23 cellular contexts compared by ENCODE assay signal in genomic region chr3:3097958-3098357, GRCh38. TPM values are rescaled to one million over a fixed set of nuclear protein-coding genes. Genes with fewer than 3 reads are reported as not detected.
DNase-seq lines count a peak whose midpoint lies in the region; ATAC-seq and TF ChIP-seq lines count a peak whose summit lies in the region.
"Had no signal": no experiment of that assay in that cellular context is flagged by ENCODE, and none has a peak within 500 bp of the region (broad histone marks: within the 10 kb centered on the region; RNA-seq: fewer than 3 reads in every experiment).

No MANE protein-coding gene starts in this region.

- H3K27me3 ChIP-seq in lower lobe of right lung (ENCODE audit: low read depth), result no peaks in the 10 kb centered on the region
- H3K27me3 ChIP-seq in stomach, result no peaks in the 10 kb centered on the region
- H3K27me3 ChIP-seq: BLaER1 treated with 17β-estradiol and CSF1 and Interleukin-3, amounts not matched to agents 10 nM and 100 nM had no signal

- no peaks in the 10 kb centered on the region for H3K27me3 Mint-ChIP-seq in stimulated activated memory B cell treated with anti-CD40 and anti-IgM and Interleukin-4, amounts not matched to agents 10 μg/mL and 1 μg/mL and 100 μg/mL, for 72 hours

- H3K27ac ChIP-seq in lower lobe of right lung (no peak overlapping the region), stomach (no peak overlapping the region)
- H3K27ac ChIP-seq: BLaER1 treated with 17β-estradiol and CSF1 and Interleukin-3, amounts not matched to agents 10 nM and 100 nM had no signal

- no peak overlapping the region for H3K4me3 Mint-ChIP-seq in stimulated activated memory B cell treated with anti-CD40 and anti-IgM and Interleukin-4, amounts not matched to agents 10 μg/mL and 1 μg/mL and 100 μg/mL, for 72 hours
- H3K4me3 Mint-ChIP-seq: CD4-positive, alpha-beta T cell had no signal

- peak; percentile 33 for DNase-seq in RPMI8226
- no peak for DNase-seq in AML-193 (lab: John Stamatoyannopoulos, UW)
- DNase-seq in lower lobe of right lung, result no peak
- DNase-seq in stomach, result no peak
- DNase-seq: CD4-positive, alpha-beta T cell; NCI-H1105 treated with DMSO at 0.1 percent for 48 hours; NCI-H2029; NCI-H446 treated with DMSO at 0.1 percent for 48 hours; NCI-H526; NCI-H82; SHP77 treated with DMSO at 0.1 percent for 48 hours had no signal

- H3K4me3 ChIP-seq in lower lobe of right lung (no peak overlapping the region), stomach (no peak overlapping the region)
- H3K4me3 ChIP-seq: BLaER1 treated with 17β-estradiol and CSF1 and Interleukin-3, amounts not matched to agents 10 nM and 100 nM had no signal

- TF ChIP-seq EP300 in stomach (IDR thresholded peaks at IDR 0.05), result no peak

- 42 to 69% (median 57%) methylated on average over 4 of the region's 4 CpGs for WGBS in stomach, 5 donors

- H3K9me3 ChIP-seq in lower lobe of right lung (no peaks in the 10 kb centered on the region), stomach (no peaks in the 10 kb centered on the region)
- H3K9me3 ChIP-seq: BLaER1 treated with 17β-estradiol and CSF1 and Interleukin-3, amounts not matched to agents 10 nM and 100 nM had no signal

- no peaks in the 10 kb centered on the region for H3K9me3 Mint-ChIP-seq in stimulated activated memory B cell treated with anti-CD40 and anti-IgM and Interleukin-4, amounts not matched to agents 10 μg/mL and 1 μg/mL and 100 μg/mL, for 72 hours
- H3K9me3 Mint-ChIP-seq: CD4-positive, alpha-beta T cell had no signal

- H3K36me3 ChIP-seq in lower lobe of right lung (no peaks in the 10 kb centered on the region), stomach (no peaks in the 10 kb centered on the region)
- H3K36me3 ChIP-seq: BLaER1 treated with 17β-estradiol and CSF1 and Interleukin-3, amounts not matched to agents 10 nM and 100 nM had no signal

- H3K36me3 Mint-ChIP-seq in stimulated activated memory B cell treated with anti-CD40 and anti-IgM and Interleukin-4, amounts not matched to agents 10 μg/mL and 1 μg/mL and 100 μg/mL, for 72 hours, result no peaks in the 10 kb centered on the region

- TF ChIP-seq POLR2A in stomach (IDR thresholded peaks at IDR 0.05), result no peak

- peaks cover 37% of the 10 kb centered on the region for H3K4me1 Mint-ChIP-seq in stimulated activated memory B cell treated with anti-CD40 and anti-IgM and Interleukin-4, amounts not matched to agents 10 μg/mL and 1 μg/mL and 100 μg/mL, for 72 hours

- ATAC-seq in GM19324 (IDR thresholded peaks at IDR 0.05; ENCODE audit: low FRiP score, unreplicated experiment) (peak; percentile 60), HG02798 (IDR thresholded peaks at IDR 0.05; ENCODE audit: poor library complexity, unreplicated experiment) (peak; percentile 46), HG03108 (IDR thresholded peaks at IDR 0.05; ENCODE audit: unreplicated experiment) (no peak), lower lobe of right lung (no peak)
- peak; percentile 69 for ATAC-seq in stimulated activated memory B cell treated with anti-CD40 and anti-IgM and Interleukin-4, amounts not matched to agents 10 μg/mL and 1 μg/mL and 100 μg/mL, for 72 hours
- ATAC-seq: HepG2, Panc1 had no signal

- peak overlapping the region; percentile 22 for H3K27ac Mint-ChIP-seq in stimulated activated memory B cell treated with anti-CD40 and anti-IgM and Interleukin-4, amounts not matched to agents 10 μg/mL and 1 μg/mL and 100 μg/mL, for 72 hours
- H3K27ac Mint-ChIP-seq: CD4-positive, alpha-beta T cell had no signal

- intact Hi-C loops in lower lobe of right lung (cut with DNase I), result no loop called here
- intact Hi-C loops in stomach (cut with DNase I; ENCODE audit: low total_unique reads), result no loop called here

- H3K4me1 ChIP-seq in lower lobe of right lung, result no peaks in the 10 kb centered on the region
- no peaks in the 10 kb centered on the region for H3K4me1 ChIP-seq in stomach
- H3K4me1 ChIP-seq: BLaER1 treated with 17β-estradiol and CSF1 and Interleukin-3, amounts not matched to agents 10 nM and 100 nM had no signal

- TF ChIP-seq CTCF in lower lobe of right lung (IDR thresholded peaks at IDR 0.05) (no peak), stomach (IDR thresholded peaks at IDR 0.05) (no peak)

RNA-seq across cellular contexts. Expression of gene IL5RA, which starts 12.2 kb away (rescaled TPM):
- 5.6 TPM for total RNA-seq in lower lobe of right lung
- under 1 TPM in 3 of 5 donors, not detected in 2; under 0.01 to 0.92 (median 0.29) TPM for total RNA-seq in stomach
- polyA plus RNA-seq in stomach, result under 1 TPM in 2 of 3 donors, not detected in 1; 0.19 to 0.46 TPM
- total RNA-seq: HepG2; HT1080; LHCN-M2; MCF 10A; T-helper 1 cell treated with Interleukin-12 subunit alpha and Interleukin-12 subunit beta and Interleukin-4 antibody, amounts not matched to agents 30 ng/mL and 1 ng/mL, for 36 hours had no signal
- polyA plus RNA-seq: AG04450, HepG2 had no signal

RNA-seq across cellular contexts. Expression of gene TRNT1, which starts 28.8 kb away (rescaled TPM):
- total RNA-seq in lower lobe of right lung (22.3 TPM), stomach (10 to 100 TPM in 4 of 5 donors, 1 to 10 TPM in 1; 5.4 to 33.0 (median 21.0) TPM)
- polyA plus RNA-seq in stomach, result 10 to 100 TPM in 1 of 3 donors, 1 to 10 TPM in 2; 8.3 to 12.0 (median 9.8) TPM

Comparison
In these comparisons a context has a peak if more than half of its experiments do, and no peak if none do; other contexts are left out.
1. ATAC-seq: peak in GM19324 (single experiment), HG02798 (single experiment) and stimulated activated memory B cell treated with anti-CD40 and anti-IgM and Interleukin-4, amounts not matched to agents 10 μg/mL and 1 μg/mL and 100 μg/mL, for 72 hours (single experiment); none in HG03108 (single experiment) and lower lobe of right lung (0 of 2).